1 cellular context compared by ENCODE assay signal in genomic region chr1:147172168-147173016, GRCh38.
TF ChIP-seq lines count a peak whose summit lies in the region.

Gene PRKAB2, minus strand, starts transcription at chr1:147172470. Its CDS starts 326 bp downstream, at chr1:147172144.

TF ChIP-seq in HEK293, 187 proteins besides CTCF, POLR2A, EP300 and RAD21 (continued from another document):
- TF ChIP-seq ZNF398 (tag by site-specific recombination; IDR thresholded peaks at IDR 0.05) (peak; percentile 92), ZNF10 (tag by site-specific recombination; IDR thresholded peaks at IDR 0.05) (peak; percentile 52; the same call in 1 of the 2 replicates), ZNF513 (tag by site-specific recombination; IDR thresholded peaks at IDR 0.05) (peak; percentile 28; the same call in 1 of the 2 replicates), EGR2 (tag by site-specific recombination; IDR thresholded peaks at IDR 0.05; ENCODE audit: low read depth) (peak; percentile 55; the same call in 1 of the 2 replicates), ZNF132 (tag by site-specific recombination; IDR thresholded peaks at IDR 0.05; ENCODE audit: borderline replicate concordance) (no peak), ZSCAN30 (tag by site-specific recombination; IDR thresholded peaks at IDR 0.05) (peak; percentile 99), ZBTB17 (tag by site-specific recombination; IDR thresholded peaks at IDR 0.05) (peak; percentile 89), PRDM10 (tag by site-specific recombination; IDR thresholded peaks at IDR 0.05) (peak; percentile 100), YY2 (tag by site-specific recombination; IDR thresholded peaks at IDR 0.05) (peak; percentile 66; the same call in 1 of the 2 replicates), ZNF677 (tag by site-specific recombination; IDR thresholded peaks at IDR 0.05) (0 out of 2 replicates have a peak, but pooled peaks have one; percentile 16), ZBTB20 (tag by site-specific recombination; IDR thresholded peaks at IDR 0.05) (peak; percentile 98), ZSCAN5A (tag by site-specific recombination; IDR thresholded peaks at IDR 0.05) (peak; percentile 36; the same call in 1 of the 2 replicates), ZNF449 (tag by site-specific recombination; IDR thresholded peaks at IDR 0.05) (peak; percentile 49; the same call in 1 of the 2 replicates), ZEB2 (tag by site-specific recombination; IDR thresholded peaks at IDR 0.05) (peak; percentile 83), ZNF639 (tag by site-specific recombination; IDR thresholded peaks at IDR 0.05) (peak; percentile 47; the same call in 1 of the 2 replicates), GLI2 (tag by site-specific recombination; IDR thresholded peaks at IDR 0.05; ENCODE audit: borderline replicate concordance, low read depth) (no peak), ZNF423 (tag by site-specific recombination; IDR thresholded peaks at IDR 0.05) (peak; percentile 44; the same call in 1 of the 2 replicates), TCF7L2 (IDR thresholded peaks at IDR 0.05; ENCODE audit: borderline replicate concordance, low read depth, low read length) (peak; percentile 13; the same call in 1 of the 2 replicates), ZNF571 (tag by site-specific recombination; IDR thresholded peaks at IDR 0.05) (no peak), ZNF660 (tag by site-specific recombination; IDR thresholded peaks at IDR 0.05) (peak; percentile 99), IKZF3 (tag by site-specific recombination; IDR thresholded peaks at IDR 0.05) (peak; percentile 87), ZNF24 (tag by site-specific recombination; IDR thresholded peaks at IDR 0.05) (peak; percentile 65; the same call in 1 of the 2 replicates), KLF7 (tag by site-specific recombination; IDR thresholded peaks at IDR 0.05; ENCODE audit: borderline replicate concordance) (peak; percentile 99), HOXC10 (CRISPR knock-in tag; IDR thresholded peaks at IDR 0.05) (no peak), WT1 (tag by site-specific recombination; IDR thresholded peaks at IDR 0.05) (no peak), ZFP41 (tag by site-specific recombination; IDR thresholded peaks at IDR 0.05; ENCODE audit: borderline replicate concordance) (no peak), ATF2 (tag by site-specific recombination; IDR thresholded peaks at IDR 0.05; ENCODE audit: low read depth) (peak; percentile 3; the same call in 1 of the 2 replicates), ZNF350 (tag by site-specific recombination; IDR thresholded peaks at IDR 0.05) (peak; percentile 80), RBAK (tag by site-specific recombination; IDR thresholded peaks at IDR 0.05) (no peak), ZNF169 (tag by site-specific recombination; IDR thresholded peaks at IDR 0.05) (no peak), BCL11A (tag by site-specific recombination; IDR thresholded peaks at IDR 0.05; ENCODE audit: low read depth) (peak; percentile 8; the same call in 1 of the 2 replicates), ZSCAN16 (tag by site-specific recombination; IDR thresholded peaks at IDR 0.05) (no peak; the same call in 1 of the 2 replicates), KLF1 (tag by site-specific recombination; IDR thresholded peaks at IDR 0.05) (peak; percentile 94), ZNF18 (tag by site-specific recombination; IDR thresholded peaks at IDR 0.05) (no peak; the same call in 1 of the 2 replicates), SP3 (tag by site-specific recombination; IDR thresholded peaks at IDR 0.05) (peak; percentile 83), ZBTB7A (tag by site-specific recombination; IDR thresholded peaks at IDR 0.05; ENCODE audit: low read depth) (peak; percentile 21; the same call in 1 of the 2 replicates), ZNF843 (tag by site-specific recombination; IDR thresholded peaks at IDR 0.05) (peak; percentile 70), GLIS2 (tag by site-specific recombination; IDR thresholded peaks at IDR 0.05) (peak; percentile 98), ZNF558 (tag by site-specific recombination; IDR thresholded peaks at IDR 0.05) (peak; percentile 47; the same call in 1 of the 2 replicates), SP2 (tag by site-specific recombination; IDR thresholded peaks at IDR 0.05) (peak; percentile 73), PATZ1 (tag by site-specific recombination; IDR thresholded peaks at IDR 0.05) (peak; percentile 98)
TF ChIP-seq in HEK293: peak in this region for 87.
